15 cellular contexts compared by ENCODE assay signal in genomic region chr20:63367446-63368055, GRCh38. TPM values are rescaled to one million over a fixed set of nuclear protein-coding genes. Genes with fewer than 3 reads are reported as not detected.
A peak's percentile ranks its signal among the peaks of the same experiment; 100 is the strongest.
DNase-seq lines count a peak whose midpoint lies in the region; ATAC-seq and TF ChIP-seq lines count a peak whose summit lies in the region.
"Had no signal": no experiment of that assay in that cellular context is flagged by ENCODE, and none has a peak within 500 bp of the region (broad histone marks: within the 10 kb centered on the region; RNA-seq: fewer than 3 reads in every experiment).

No MANE protein-coding gene starts in this region.

- peak overlapping the region; percentile 52 for H3K4me3 Mint-ChIP-seq in nephron progenitor cell
- H3K4me3 Mint-ChIP-seq: CD4-positive, alpha-beta memory T cell had no signal

- intact Hi-C loops in right cardiac atrium (cut with DNase I) (no loop called here), cardiac septum (cut with DNase I) (no loop called here)

- ATAC-seq in right cardiac atrium (no peak), left lobe of liver (peak; percentile 33), HG02852 (IDR thresholded peaks at IDR 0.05; ENCODE audit: unreplicated experiment) (no peak)
- ATAC-seq: HCT116 had no signal

- no peaks in the 10 kb centered on the region for H3K9me3 ChIP-seq in right cardiac atrium (ENCODE audit: control insufficient read depth, low read length)

- no peak overlapping the region for H3K27ac ChIP-seq in right cardiac atrium (ENCODE audit: low read length)
- H3K27ac ChIP-seq: C4-2B had no signal

- peak overlapping the region; percentile 72 for H3K27ac Mint-ChIP-seq in nephron progenitor cell
- H3K27ac Mint-ChIP-seq: CD4-positive, alpha-beta memory T cell had no signal

- H3K4me1 Mint-ChIP-seq in nephron progenitor cell: peaks cover 52% of the 10 kb centered on the region

- H3K4me1 ChIP-seq in right cardiac atrium (ENCODE audit: control insufficient read depth, insufficient read depth, low read length): no peaks in the 10 kb centered on the region

- peak in 2 of 3 donors; percentile 34 to 37 for DNase-seq in right cardiac atrium
- no peak for DNase-seq in cardiac septum (ENCODE audit: low spot score)
- DNase-seq in left lobe of liver (ENCODE audit: low spot score): peak; percentile 76
- peak; percentile 49 for DNase-seq in nephron progenitor cell
- peak; percentile 71 for DNase-seq in retina
- no peak for DNase-seq in cerebellar cortex (ENCODE audit: low spot score)
- no peak for DNase-seq in stimulated activated CD8-positive, alpha-beta memory T cell treated with anti-CD3 and anti-CD28 coated beads, Interleukin-4, amount 100 ng/mL, for 48 hours
- DNase-seq: 8988T; CD4-positive, alpha-beta memory T cell; DMS153; EL had no signal

- H3K27me3 Mint-ChIP-seq in nephron progenitor cell (ENCODE audit: low read depth, poor library complexity): peaks cover 16% of the 10 kb centered on the region

- H3K4me3 ChIP-seq in right cardiac atrium (ENCODE audit: low read length): no peak overlapping the region

- TF ChIP-seq CTCF in nephron progenitor cell (IDR thresholded peaks at IDR 0.05): no peak

- H3K27me3 ChIP-seq in right cardiac atrium (ENCODE audit: control insufficient read depth, insufficient read depth): no peaks in the 10 kb centered on the region

- no peaks in the 10 kb centered on the region for H3K9me3 Mint-ChIP-seq in nephron progenitor cell

- WGBS in right cardiac atrium: 70% methylated on average over 24 of the region's 24 CpGs

- no peaks in the 10 kb centered on the region for H3K36me3 Mint-ChIP-seq in nephron progenitor cell (ENCODE audit: low read depth)
- H3K36me3 Mint-ChIP-seq: CD4-positive, alpha-beta memory T cell had no signal

RNA-seq across cellular contexts. Expression of gene CHRNA4, which starts 6.4 kb away (rescaled TPM):
- under 1 TPM in 3 of 4 donors, not detected in 1; 0.17 to 0.54 (median 0.38) TPM for total RNA-seq in right cardiac atrium
- polyA plus RNA-seq in right cardiac atrium: 0.02 TPM
- total RNA-seq in cardiac septum: 0.16 TPM
- 145 TPM for total RNA-seq in left lobe of liver
- total RNA-seq: CD4-positive, alpha-beta memory T cell; HT1080 had no signal
- polyA plus RNA-seq: CD4-positive, alpha-beta memory T cell had no signal

Comparison
In these comparisons a context has a peak if more than half of its experiments do, and no peak if none do; other contexts are left out.
1. DNase-seq: peak in right cardiac atrium (2 of 3), left lobe of liver (single experiment), nephron progenitor cell (single experiment) and retina (single experiment); none in cardiac septum (single experiment), cerebellar cortex (single experiment) and stimulated activated CD8-positive, alpha-beta memory T cell treated with anti-CD3 and anti-CD28 coated beads, Interleukin-4, amount 100 ng/mL, for 48 hours (single experiment).
2. RNA of gene CHRNA4, which starts 6.4 kb away (total RNA-seq): 145 TPM in left lobe of liver (single experiment); 0.17 to 0.54 TPM in right cardiac atrium and 0.16 TPM in cardiac septum (single experiment); every median in the first group is over 10 times any median in the second.